In genomic region chr13:49098198-49098597, GRCh38 we compare ENCODE assay signal across 9 cellular contexts.
DNase-seq lines count a peak whose midpoint lies in the region; ATAC-seq and TF ChIP-seq lines count a peak whose summit lies in the region.
"Had no signal": no experiment of that assay in that cellular context is flagged by ENCODE, and none has a peak within 500 bp of the region (broad histone marks: within the 10 kb centered on the region; RNA-seq: fewer than 3 reads in every experiment).

No MANE protein-coding gene starts in this region.

- H3K36me3 Mint-ChIP-seq in activated CD8-positive, alpha-beta T cell treated with anti-CD3 and anti-CD28 coated beads for 36 hours (ENCODE audit: low read depth): peaks cover 1% of the 10 kb centered on the region
- H3K36me3 Mint-ChIP-seq in activated CD8-positive, alpha-beta T cell treated with anti-CD3 and anti-CD28 coated beads, Interleukin-2, amount 10 ng/mL, durations not matched to agents 7 days and 5 days (ENCODE audit: low read depth): peaks cover 2% of the 10 kb centered on the region
- peaks cover 3% of the 10 kb centered on the region for H3K36me3 Mint-ChIP-seq in activated CD4-positive, alpha-beta memory T cell treated with anti-CD3 and anti-CD28 coated beads for 36 hours

- no peak overlapping the region for H3K4me3 Mint-ChIP-seq in activated CD8-positive, alpha-beta T cell treated with anti-CD3 and anti-CD28 coated beads for 36 hours
- no peak overlapping the region for H3K4me3 Mint-ChIP-seq in activated CD8-positive, alpha-beta T cell treated with anti-CD3 and anti-CD28 coated beads, Interleukin-2, amount 10 ng/mL, durations not matched to agents 7 days and 5 days
- no peak overlapping the region for H3K4me3 Mint-ChIP-seq in activated CD4-positive, alpha-beta memory T cell treated with anti-CD3 and anti-CD28 coated beads for 36 hours
- H3K4me3 Mint-ChIP-seq: CD4-positive, alpha-beta memory T cell had no signal

- H3K27me3 Mint-ChIP-seq in activated CD8-positive, alpha-beta T cell treated with anti-CD3 and anti-CD28 coated beads for 36 hours: no peaks in the 10 kb centered on the region
- H3K27me3 Mint-ChIP-seq in activated CD8-positive, alpha-beta T cell treated with anti-CD3 and anti-CD28 coated beads, Interleukin-2, amount 10 ng/mL, durations not matched to agents 7 days and 5 days (ENCODE audit: low read depth): no peaks in the 10 kb centered on the region
- H3K27me3 Mint-ChIP-seq in activated CD4-positive, alpha-beta memory T cell treated with anti-CD3 and anti-CD28 coated beads for 36 hours: no peaks in the 10 kb centered on the region
- H3K27me3 Mint-ChIP-seq: CD4-positive, alpha-beta memory T cell had no signal

- peaks cover 15% of the 10 kb centered on the region for H3K4me1 Mint-ChIP-seq in activated CD8-positive, alpha-beta T cell treated with anti-CD3 and anti-CD28 coated beads for 36 hours (ENCODE audit: low read depth)
- H3K4me1 Mint-ChIP-seq in activated CD8-positive, alpha-beta T cell treated with anti-CD3 and anti-CD28 coated beads, Interleukin-2, amount 10 ng/mL, durations not matched to agents 7 days and 5 days (ENCODE audit: low read depth): peaks cover 2% of the 10 kb centered on the region
- H3K4me1 Mint-ChIP-seq in activated CD4-positive, alpha-beta memory T cell treated with anti-CD3 and anti-CD28 coated beads for 36 hours (ENCODE audit: low read depth): peaks cover 19% of the 10 kb centered on the region

- DNase-seq in activated CD8-positive, alpha-beta T cell treated with anti-CD3 and anti-CD28 coated beads for 36 hours: no peak
- no peak for DNase-seq in activated CD8-positive, alpha-beta T cell treated with anti-CD3 and anti-CD28 coated beads, Interleukin-2, amount 10 ng/mL, durations not matched to agents 7 days and 5 days
- peak; percentile 60 for DNase-seq in brain pericyte (ENCODE audit: low read depth, low spot score)
- DNase-seq in kidney glomerular epithelial cell (lab: John Stamatoyannopoulos, UW): peak; percentile 85
- no peak for DNase-seq in upper lobe of right lung
- no peak for DNase-seq in activated CD4-positive, alpha-beta memory T cell treated with anti-CD3 and anti-CD28 coated beads for 36 hours
- no peak for DNase-seq in NCI-H748 (lab: John Stamatoyannopoulos, UW; ENCODE audit: unreplicated experiment)

- no peaks in the 10 kb centered on the region for H3K27me3 ChIP-seq in upper lobe of right lung

- ATAC-seq in activated CD8-positive, alpha-beta T cell treated with anti-CD3 and anti-CD28 coated beads for 36 hours: peak; percentile 34
- no peak for ATAC-seq in activated CD8-positive, alpha-beta T cell treated with anti-CD3 and anti-CD28 coated beads, Interleukin-2, amount 10 ng/mL, durations not matched to agents 7 days and 5 days
- peak; percentile 73 for ATAC-seq in upper lobe of right lung
- no peak for ATAC-seq in HG02981 (IDR thresholded peaks at IDR 0.05; ENCODE audit: unreplicated experiment)

- H3K4me3 ChIP-seq in upper lobe of right lung: no peak overlapping the region

- intact Hi-C loops in activated CD8-positive, alpha-beta T cell treated with anti-CD3 and anti-CD28 coated beads for 36 hours (cut with micrococcal nuclease): no loop called here
- intact Hi-C loops in upper lobe of right lung (cut with DNase I): no loop called here
- intact Hi-C loops in activated CD4-positive, alpha-beta memory T cell treated with anti-CD3 and anti-CD28 coated beads for 36 hours (cut with micrococcal nuclease): loop anchor here (10.0 kb wide), 1 partner anchor 187 kb away; no protein-coding TSS in a partner anchor

- no peak for TF ChIP-seq CTCF in activated CD8-positive, alpha-beta T cell treated with anti-CD3 and anti-CD28 coated beads for 36 hours (IDR thresholded peaks at IDR 0.05)
- TF ChIP-seq CTCF in upper lobe of right lung (IDR thresholded peaks at IDR 0.05): no peak

- no peaks in the 10 kb centered on the region for H3K36me3 ChIP-seq in upper lobe of right lung

- H3K27ac ChIP-seq in upper lobe of right lung: peak overlapping the region; percentile 45

- POLR2A ChIA-PET in activated CD8-positive, alpha-beta T cell treated with anti-CD3 and anti-CD28 coated beads for 36 hours (lab: Charles Lee): no interaction called here
- POLR2A ChIA-PET in activated CD8-positive, alpha-beta T cell treated with anti-CD3 and anti-CD28 coated beads, Interleukin-2, amount 10 ng/mL, durations not matched to agents 7 days and 5 days (lab: Charles Lee): no interaction called here
- POLR2A ChIA-PET in activated CD4-positive, alpha-beta memory T cell treated with anti-CD3 and anti-CD28 coated beads for 36 hours (lab: Charles Lee): no interaction called here

- no peak overlapping the region for H3K27ac Mint-ChIP-seq in activated CD8-positive, alpha-beta T cell treated with anti-CD3 and anti-CD28 coated beads for 36 hours
- H3K27ac Mint-ChIP-seq in activated CD8-positive, alpha-beta T cell treated with anti-CD3 and anti-CD28 coated beads, Interleukin-2, amount 10 ng/mL, durations not matched to agents 7 days and 5 days: no peak overlapping the region
- H3K27ac Mint-ChIP-seq in activated CD4-positive, alpha-beta memory T cell treated with anti-CD3 and anti-CD28 coated beads for 36 hours: no peak overlapping the region

- CTCF ChIA-PET in activated CD8-positive, alpha-beta T cell treated with anti-CD3 and anti-CD28 coated beads for 36 hours (lab: Charles Lee): no interaction called here
- CTCF ChIA-PET in activated CD8-positive, alpha-beta T cell treated with anti-CD3 and anti-CD28 coated beads, Interleukin-2, amount 10 ng/mL, durations not matched to agents 7 days and 5 days (lab: Charles Lee): interaction anchor here (1.5 to 2.4 kb wide), 2 partner anchors 12 to 33 kb away, joined by 3 to 15 read pairs; no protein-coding TSS in a partner anchor
- CTCF ChIA-PET in activated CD4-positive, alpha-beta memory T cell treated with anti-CD3 and anti-CD28 coated beads for 36 hours (lab: Charles Lee): no interaction called here

- H3K9me3 ChIP-seq in upper lobe of right lung: no peaks in the 10 kb centered on the region

- no peaks in the 10 kb centered on the region for H3K9me3 Mint-ChIP-seq in activated CD8-positive, alpha-beta T cell treated with anti-CD3 and anti-CD28 coated beads for 36 hours
- H3K9me3 Mint-ChIP-seq in activated CD8-positive, alpha-beta T cell treated with anti-CD3 and anti-CD28 coated beads, Interleukin-2, amount 10 ng/mL, durations not matched to agents 7 days and 5 days (ENCODE audit: insufficient read depth): no peaks in the 10 kb centered on the region
- H3K9me3 Mint-ChIP-seq in activated CD4-positive, alpha-beta memory T cell treated with anti-CD3 and anti-CD28 coated beads for 36 hours: no peaks in the 10 kb centered on the region
- H3K9me3 Mint-ChIP-seq: CD4-positive, alpha-beta memory T cell had no signal

- peaks cover 27% of the 10 kb centered on the region for H3K4me1 ChIP-seq in upper lobe of right lung

Comparison
In these comparisons a context has a peak if more than half of its experiments do, and no peak if none do; other contexts are left out.
1. ATAC-seq: peak in activated CD8-positive, alpha-beta T cell treated with anti-CD3 and anti-CD28 coated beads for 36 hours (single experiment) and upper lobe of right lung (single experiment); none in activated CD8-positive, alpha-beta T cell treated with anti-CD3 and anti-CD28 coated beads, Interleukin-2, amount 10 ng/mL, durations not matched to agents 7 days and 5 days (single experiment) and HG02981 (single experiment).
2. DNase-seq: peak in brain pericyte (single experiment) and kidney glomerular epithelial cell (single experiment); none in activated CD8-positive, alpha-beta T cell treated with anti-CD3 and anti-CD28 coated beads for 36 hours (single experiment), activated CD8-positive, alpha-beta T cell treated with anti-CD3 and anti-CD28 coated beads, Interleukin-2, amount 10 ng/mL, durations not matched to agents 7 days and 5 days (single experiment), upper lobe of right lung (single experiment), activated CD4-positive, alpha-beta memory T cell treated with anti-CD3 and anti-CD28 coated beads for 36 hours (single experiment) and NCI-H748 (single experiment).